In genomic region chr10:109922976-109923921, GRCh38 we compare ENCODE assay signal across 8 cellular contexts. TPM values are rescaled to one million over a fixed set of nuclear protein-coding genes. Genes with fewer than 3 reads are reported as not detected.
A peak's percentile ranks its signal among the peaks of the same experiment; 100 is the strongest.
DNase-seq lines count a peak whose midpoint lies in the region; ATAC-seq, FAIRE-seq and TF ChIP-seq lines count a peak whose summit lies in the region.

Gene XPNPEP1 (minus strand): TSS chr10:109923511. CDS start chr10:109923433, 78 bp downstream.

- no peak within 1 kb of the TSS for H3K23ac ChIP-seq in H1 (ENCODE audit: insufficient read length)

- H2BK120ac ChIP-seq in H1 (replicated peaks; ENCODE audit: low read depth, low read length), result peak within 1 kb of the TSS; percentile 61

- ATAC-seq in GM19351 (IDR thresholded peaks at IDR 0.05; ENCODE audit: unreplicated experiment), result peak; percentile 93
- ATAC-seq in HG03469 (IDR thresholded peaks at IDR 0.05; ENCODE audit: unreplicated experiment), result peak; percentile 92

- peaks cover 2% of the 10 kb centered on the region for H3K79me1 ChIP-seq in H1 (ENCODE audit: low read depth, low read length)

- CTCF ChIA-PET in H1 (lab: Charles Lee; ENCODE audit: partially characterized antibody), result interaction anchor here (1.2 to 1.6 kb wide), 3 partner anchors 13 to 76 kb away, joined by 3 to 4 read pairs (median 3); no protein-coding TSS in a partner anchor

- no peaks in the 10 kb centered on the region for H3K9me3 ChIP-seq in H1 (ENCODE audit: insufficient read depth in 2 of 2, low read depth in 1 of 2, low read length in 1 of 2)

- H2BK15ac ChIP-seq in H1 (ENCODE audit: low read length), result peak within 1 kb of the TSS; percentile 12; the same call in 1 of the 2 replicates

- no peak for TF ChIP-seq EP300 in H1 (IDR thresholded peaks at IDR 0.05; ENCODE audit: borderline replicate concordance in 1 of 2, low read depth in 2 of 2, low read length in 2 of 2)

- peak within 1 kb of the TSS; percentile 98 for H2BK12ac ChIP-seq in H1 (ENCODE audit: low read depth, low read length)

- H3K27ac ChIP-seq in H1 (ENCODE audit: low read depth, low read length), result no peak within 1 kb of the TSS; the same call in 1 of the 2 replicates

- H3K4ac ChIP-seq in H1 (replicated peaks; ENCODE audit: insufficient read length, low read depth, low read length), result peak within 1 kb of the TSS; percentile 98

- TF ChIP-seq CTCF in H1 (IDR thresholded peaks at IDR 0.05; ENCODE audit: control extremely low read depth in 1 of 3, insufficient read depth in 1 of 3, low read depth in 1 of 3, low read length in 3 of 3), result no peak

- no peaks in the 10 kb centered on the region; a peak in 1 of 8 replicates for H3K36me3 ChIP-seq in H1 (ENCODE audit: control insufficient read depth in 2 of 4, insufficient read depth in 4 of 4, low read length in 3 of 4)

- H3K4me2 ChIP-seq in H1 (ENCODE audit: insufficient read depth in 1 of 2, low read depth in 2 of 2, low read length in 2 of 2), result peak within 1 kb of the TSS; percentile 67 to 75

- DNase-seq in CD1c-positive myeloid dendritic cell (ENCODE audit: extremely low spot score) (peak; percentile 94), NOMO-1 (lab: John Stamatoyannopoulos, UW; ENCODE audit: unreplicated experiment in 2 of 2) (peak; percentile 83 to 94), H1 (ENCODE audit: low read depth in 1 of 2, low spot score in 2 of 2) (peak in 1 of 2 experiments; percentile 89), mesenteric fat pad (ENCODE audit: low spot score) (peak; percentile 97)
- DNase-seq in activated CD8-positive, alpha-beta memory T cell treated with anti-CD3 and anti-CD28 coated beads for 4 hours (ENCODE audit: low read depth in 2 of 2), result peak; percentile 58 to 62
- DNase-seq in stimulated activated CD8-positive, alpha-beta memory T cell treated with anti-CD3 and anti-CD28 coated beads, Interleukin-15, amount 100 ng/mL, for 1 hour (ENCODE audit: low read depth), result peak; percentile 39

- no peaks in the 10 kb centered on the region for H4K20me1 ChIP-seq in H1 (replicated peaks in 1 of 2; ENCODE audit: control insufficient read depth in 1 of 2, insufficient read depth in 2 of 2, low read length in 2 of 2)

- H3K4me1 ChIP-seq in H1 (replicated peaks in 1 of 4; ENCODE audit: control insufficient read depth in 3 of 4, insufficient read depth in 4 of 4, low read length in 3 of 4), result peaks cover 6 to 20% (median 12%) of the 10 kb centered on the region in 4 experiments

- no peak within 1 kb of the TSS for H3K56ac ChIP-seq in H1 (replicated peaks; ENCODE audit: insufficient read length, low read depth, low read length)

- no peak for FAIRE-seq in H1 (lab: Jason Lieb, UNC)

- H3K23me2 ChIP-seq in H1 (ENCODE audit: low read depth, low read length), result peaks cover 8% of the 10 kb centered on the region

- peak within 1 kb of the TSS; percentile 65; the same call in 1 of the 2 replicates for H2AK5ac ChIP-seq in H1 (ENCODE audit: low read depth, low read length)

- peaks cover 0 to 14% of the 10 kb centered on the region in 2 experiments; a peak in 2 of 4 replicates for H3K79me2 ChIP-seq in H1 (ENCODE audit: control insufficient read depth in 1 of 2, insufficient read depth in 2 of 2, low read length in 2 of 2)

- H4K5ac ChIP-seq in H1 (ENCODE audit: insufficient read length, low read depth, low read length), result no peak within 1 kb of the TSS

- peak within 1 kb of the TSS; percentile 53; the same call in 1 of the 2 replicates for H2BK5ac ChIP-seq in H1 (ENCODE audit: low read depth, low read length)

- H3K18ac ChIP-seq in H1 (ENCODE audit: extremely low read depth, low read length), result peak within 1 kb of the TSS; percentile 93

- peak within 1 kb of the TSS; percentile 3 to 97 (median 42); a peak in 5 of 7 replicates for H3K9ac ChIP-seq in H1 (replicated peaks in 1 of 4; ENCODE audit: extremely low read depth in 1 of 4, low read depth in 3 of 4, low read length in 3 of 4)

- peaks cover 0 to 11% (median 9%) of the 10 kb centered on the region in 4 experiments; a peak in 5 of 7 replicates for H3K27me3 ChIP-seq in H1 (replicated peaks in 1 of 4; ENCODE audit: control insufficient read depth in 3 of 4, extremely low read depth in 1 of 4, insufficient read depth in 3 of 4, low read length in 3 of 4)

- peak within 1 kb of the TSS; percentile 71 for H4K91ac ChIP-seq in H1 (replicated peaks; ENCODE audit: insufficient read length, low read length)

- no peak for TF ChIP-seq RAD21 in H1 (IDR thresholded peaks at IDR 0.05 in 1 of 2, conservative IDR thresholded peaks at IDR 0.05 in 1 of 2; ENCODE audit: low read depth in 2 of 2, low read length in 2 of 2)

- H3K14ac ChIP-seq in H1 (ENCODE audit: insufficient read length), result no peak within 1 kb of the TSS

- POLR2A ChIA-PET in H1 (lab: Charles Lee; ENCODE audit: partially characterized antibody), result interaction anchor here (0.5 to 4.1 kb wide), 5 partner anchors 11 to 287 kb away, joined by 3 to 48 read pairs (median 4); no protein-coding TSS in a partner anchor

- peak within 1 kb of the TSS; percentile 36; the same call in 1 of the 2 replicates for H2AFZ ChIP-seq in H1 (ENCODE audit: low read length)

- WGBS in H1 (ENCODE audit: extremely low coverage in 1 of 2, insufficient coverage in 1 of 2, insufficient read length in 1 of 2, insufficient replicate concordance in 2 of 2, low coverage in 1 of 2, low lambda C conversion rate in 2 of 2, missing lambda C conversion rate in 1 of 2), 2 experiments, result 10% methylated on average over 70 of the region's 105 CpGs; no CpG with 5 or more reads in 1 of the 2 experiments

- H2BK20ac ChIP-seq in H1 (ENCODE audit: low read length), result peak within 1 kb of the TSS; percentile 86; the same call in 1 of the 2 replicates

- peak within 1 kb of the TSS; percentile 88 for H4K8ac ChIP-seq in H1 (ENCODE audit: extremely low read depth, insufficient read depth, low read length)

- H3K4me3 ChIP-seq in H1 (ENCODE audit: extremely low read depth in 1 of 4, insufficient read depth in 2 of 4, low read depth in 3 of 4, low read length in 4 of 4), result peak within 1 kb of the TSS; percentile 42 to 87 (median 70)

- peak; percentile 79 to 83 for TF ChIP-seq POLR2A in H1 (IDR thresholded peaks at IDR 0.05; ENCODE audit: control extremely low read depth in 1 of 2, low read depth in 2 of 2, low read length in 2 of 2)

TF ChIP-seq in H1, 55 proteins besides CTCF, POLR2A, EP300 and RAD21:
- TF ChIP-seq EGR1 (IDR thresholded peaks at IDR 0.05; ENCODE audit: borderline replicate concordance, low read depth, low read length), result no peak
- peak; percentile 60 for TF ChIP-seq ASH2L (IDR thresholded peaks at IDR 0.05; ENCODE audit: low read length)
- no peak for TF ChIP-seq SRF (IDR thresholded peaks at IDR 0.05; ENCODE audit: low read depth, low read length)
- peak; percentile 20 for TF ChIP-seq MAX (IDR thresholded peaks at IDR 0.05)
- no peak for TF ChIP-seq EZH2 (IDR thresholded peaks at IDR 0.05; ENCODE audit: low read depth, low read length, severe bottlenecking)
- TF ChIP-seq RBBP5 (IDR thresholded peaks at IDR 0.05; ENCODE audit: borderline replicate concordance, low read depth, low read length), result peak; percentile 66; the same call in 1 of the 2 replicates
- no peak for TF ChIP-seq TAF7 (optimal IDR thresholded peaks at IDR 0.05; ENCODE audit: borderline replicate concordance, low read depth, low read length)
- TF ChIP-seq YY1 (IDR thresholded peaks at IDR 0.05; ENCODE audit: low read depth, low read length), result peak; percentile 76; the same call in 1 of the 2 replicates
- peak; percentile 61 for TF ChIP-seq TBP (IDR thresholded peaks at IDR 0.05; ENCODE audit: low read depth, low read length)
- peak; percentile 67 for TF ChIP-seq PHF8 (conservative IDR thresholded peaks at IDR 0.05; ENCODE audit: low read depth, low read length)
- TF ChIP-seq SIN3A (conservative IDR thresholded peaks at IDR 0.05 in 1 of 2, IDR thresholded peaks at IDR 0.05 in 1 of 2; ENCODE audit: low read depth in 1 of 2, low read length in 2 of 2), result peak in 1 of 2 experiments; percentile 76; a peak in 2 of 4 replicates
- TF ChIP-seq CREB1 (IDR thresholded peaks at IDR 0.05), result peak; percentile 83
- TF ChIP-seq KDM4A (IDR thresholded peaks at IDR 0.05; ENCODE audit: low read depth, low read length, severe bottlenecking), result peak; percentile 70
- peak; percentile 69 for TF ChIP-seq BACH1 (IDR thresholded peaks at IDR 0.05; ENCODE audit: low read length)
- 0 out of 4 replicates have a peak, but pooled peaks have one; percentile 46 to 64 for TF ChIP-seq HDAC2 (IDR thresholded peaks at IDR 0.05; ENCODE audit: borderline replicate concordance in 1 of 2, low read depth in 2 of 2, low read length in 2 of 2)
- peak; percentile 62; the same call in 1 of the 2 replicates for TF ChIP-seq POLR2AphosphoS5 (IDR thresholded peaks at IDR 0.05; ENCODE audit: low read depth, low read length)
- TF ChIP-seq TAF1 (IDR thresholded peaks at IDR 0.05; ENCODE audit: low read depth, low read length), result peak; percentile 77
- no peak for TF ChIP-seq ZNF274 (IDR thresholded peaks at IDR 0.05; ENCODE audit: borderline replicate concordance, extremely low read depth, low read length)

RNA-seq across cellular contexts. Expression of gene XPNPEP1, which starts in this region (rescaled TPM):
- 49.7 and 61.1 TPM in 2 replicates for total RNA-seq in H1 (2021; fragmentation: NEBNext Ultra II Directional; extraction: Animal tissue kit (Norgen Biotek cat#: 25700))
- polyA plus RNA-seq in H1 (2011; rRNA removed), result 201 TPM in 2 replicates
- 147 TPM for polyA plus RNA-seq in H1 (2011; cell fraction: cytosol; rRNA removed)
- polyA plus RNA-seq in H1 (2011; cell fraction: nucleus; rRNA removed), result 319 TPM
- polyA plus RNA-seq in H1 (2012, experiment 1 of 2), result 47.4 to 54.6 TPM (median 51.3 TPM) in 4 replicates
- 26.3 TPM for polyA plus RNA-seq in H1 (2012, experiment 2 of 2)
- 35.6 TPM for polyA plus RNA-seq in H1 (2013, experiment 1 of 2)
- polyA plus RNA-seq in H1 (2013, experiment 2 of 2), result 34.4 TPM
- 329 and 459 TPM in 2 replicates for polyA minus RNA-seq in H1 (2011; rRNA and poly(A)+ RNA removed)
- polyA minus RNA-seq in H1 (2011; cell fraction: cytosol; rRNA and poly(A)+ RNA removed), result 84.0 TPM
- 113 TPM for polyA minus RNA-seq in H1 (2011; cell fraction: nucleus; rRNA and poly(A)+ RNA removed)
- total RNA-seq in mesenteric fat pad, result 68.7 TPM
